ENCODE assay signal across 8 cellular contexts in the genomic region with DNA sequence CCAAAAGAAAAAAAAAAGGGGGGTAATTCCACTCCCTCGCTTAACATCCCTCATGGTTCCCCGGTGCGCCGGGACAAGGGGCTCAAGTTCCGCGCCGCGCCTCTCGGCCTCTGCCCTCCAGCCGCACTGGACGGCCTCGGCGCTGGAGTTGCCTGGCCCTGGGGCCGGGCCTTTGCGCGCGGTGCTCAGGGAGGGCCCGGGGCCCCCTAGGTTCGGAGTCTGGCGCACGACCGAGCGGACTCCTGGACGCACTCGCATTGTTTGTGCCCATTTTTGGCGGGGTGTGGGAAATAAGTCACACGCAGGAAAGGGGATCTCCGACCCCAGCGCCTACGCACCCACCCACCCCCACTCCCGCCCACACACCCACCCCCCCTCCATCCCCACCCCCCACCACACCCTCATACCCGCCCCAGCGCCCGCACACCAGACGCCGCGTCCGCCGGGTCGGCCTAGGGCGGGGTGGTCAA. TPM values are rescaled to one million over a fixed set of nuclear protein-coding genes. Genes with fewer than 3 reads are reported as not detected.
A peak's percentile ranks its signal among the peaks of the same experiment; 100 is the strongest.
DNase-seq lines count a peak whose midpoint lies in the region; ATAC-seq, FAIRE-seq and TF ChIP-seq lines count a peak whose summit lies in the region.

No MANE protein-coding gene starts in this region.

- peak; percentile 24 for ATAC-seq in HG02840 (IDR thresholded peaks at IDR 0.05; ENCODE audit: low FRiP score, unreplicated experiment)
- ATAC-seq in stimulated activated naive CD8-positive, alpha-beta T cell treated with anti-CD3 and anti-CD28 coated beads, Interleukin-15, Interleukin-2, amounts not matched to agents 100 U/mL and 50 U/mL, for 24 hours = peak; percentile 47

- H3K36me3 ChIP-seq in NT2/D1 (ENCODE audit: insufficient read depth, insufficient read length, low read length) (peaks cover 86% of the 10 kb centered on the region), brain microvascular endothelial cell (replicated peaks) (peaks cover 64% of the 10 kb centered on the region), kidney (ENCODE audit: control insufficient read depth in 1 of 2, insufficient read depth in 2 of 2, low read length in 2 of 2) (peaks cover 34 to 54% of the 10 kb centered on the region in 2 donors)

- DNase-seq in 8988T (peak; percentile 78), GM12891 (ENCODE audit: insufficient read length, low spot score) (peak; percentile 71), NT2/D1 (ENCODE audit: low read depth, low spot score) (no peak), brain microvascular endothelial cell (no peak), kidney (peak; percentile 83), NCI-H2029 treated with DMSO at 0.1 percent for 48 hours (lab: John Stamatoyannopoulos, UW) (no peak)
- peak; percentile 56 for DNase-seq in stimulated activated naive CD8-positive, alpha-beta T cell treated with anti-CD3 and anti-CD28 coated beads, Interleukin-15, Interleukin-2, amounts not matched to agents 100 U/mL and 50 U/mL, for 24 hours

- peak overlapping the region; percentile 99 for H3K4me3 ChIP-seq in NT2/D1 (ENCODE audit: insufficient read length, low read depth)
- peak overlapping the region; percentile 100 for H3K4me3 ChIP-seq in brain microvascular endothelial cell (ENCODE audit: low read depth, low read length)
- H3K4me3 ChIP-seq in kidney (ENCODE audit: low read length in 2 of 2) = peak overlapping the region; percentile 76 to 99

- H3K9ac ChIP-seq in NT2/D1 (ENCODE audit: insufficient read length, low read depth) = peak overlapping the region; percentile 99
- peak overlapping the region; percentile 63 to 77 for H3K9ac ChIP-seq in kidney (ENCODE audit: low read length in 2 of 2)

- no peaks in the 10 kb centered on the region for H3K9me3 ChIP-seq in NT2/D1 (ENCODE audit: insufficient read depth, low read length)
- H3K9me3 ChIP-seq in kidney (ENCODE audit: control insufficient read depth in 1 of 2, low read length in 2 of 2) = no peaks in the 10 kb centered on the region

- in situ Hi-C loops in brain microvascular endothelial cell (cut with HindIII; ENCODE audit: low pct_ligation_motif_present, low sequenced_read_pairs) = no loop called here

- no peak for TF ChIP-seq CTCF in brain microvascular endothelial cell (IDR thresholded peaks at IDR 0.05; ENCODE audit: low read depth, low read length, missing control alignments)
- no peak for TF ChIP-seq CTCF in kidney (IDR thresholded peaks at IDR 0.05; ENCODE audit: borderline replicate concordance, extremely low read depth, insufficient read depth)

- FAIRE-seq in GM12891 (lab: Jason Lieb, UNC) = no peak
- FAIRE-seq in kidney (lab: Jason Lieb, UNC) = no peak

- peaks cover 25% of the 10 kb centered on the region for H3K4me1 ChIP-seq in NT2/D1 (ENCODE audit: insufficient read depth, insufficient read length)
- H3K4me1 ChIP-seq in kidney (ENCODE audit: control insufficient read depth in 1 of 2, insufficient read depth in 1 of 2, low read depth in 1 of 2, low read length in 2 of 2) = peaks cover 5 to 19% of the 10 kb centered on the region in 2 donors

- intact Hi-C loops in kidney (cut with DNase I) = no loop called here

- no peaks in the 10 kb centered on the region for H3K27me3 ChIP-seq in NT2/D1 (ENCODE audit: insufficient read depth, insufficient read length)
- no peaks in the 10 kb centered on the region for H3K27me3 ChIP-seq in brain microvascular endothelial cell (replicated peaks)

- H3K27ac ChIP-seq in brain microvascular endothelial cell (peak overlapping the region; percentile 99), kidney (ENCODE audit: low read depth in 2 of 2, low read length in 2 of 2) (peak overlapping the region in 1 of 2 donors; percentile 96)

- TF ChIP-seq POLR2A in GM12891 (IDR thresholded peaks at IDR 0.05; ENCODE audit: low read depth, low read length) = no peak

TF ChIP-seq in GM12891, 5 proteins besides CTCF, POLR2A, EP300 and RAD21:
- TF ChIP-seq SPI1 (IDR thresholded peaks at IDR 0.05; ENCODE audit: low read depth, low read length) = no peak
- TF ChIP-seq TAF1 (IDR thresholded peaks at IDR 0.05; ENCODE audit: low read depth, low read length) = peak; percentile 42; the same call in 1 of the 2 replicates

RNA-seq across cellular contexts. Expression of a gene that starts 0.4 kb away (rescaled TPM):
- polyA plus RNA-seq in GM12891 (2012; ENCODE audit: low read depth, missing spikeins) = 18.4 TPM
- total RNA-seq in kidney = 32.7 TPM
- polyA plus RNA-seq in kidney (ENCODE audit: insufficient read depth, low read depth, low replicate concordance) = 24.6 TPM

RNA-seq across cellular contexts. Expression of a gene that starts 0.5 kb away (rescaled TPM):
- polyA plus RNA-seq in GM12891 (2012; ENCODE audit: low read depth, missing spikeins) = 4,358 TPM
- total RNA-seq in kidney = 1,502 TPM
- polyA plus RNA-seq in kidney (ENCODE audit: insufficient read depth, low read depth, low replicate concordance) = 2,097 TPM

RNA-seq across cellular contexts. Expression of a gene that starts 8.7 kb away (rescaled TPM):
- polyA plus RNA-seq in GM12891 (2012; ENCODE audit: low read depth, missing spikeins) = 30.5 TPM
- total RNA-seq in kidney = 45.0 TPM
- 165 TPM for polyA plus RNA-seq in kidney (ENCODE audit: insufficient read depth, low read depth, low replicate concordance)

RNA-seq across cellular contexts. Expression of a gene that starts 8.8 kb away (rescaled TPM):
- 25.9 TPM for polyA plus RNA-seq in GM12891 (2012; ENCODE audit: low read depth, missing spikeins)
- total RNA-seq in kidney = 23.5 TPM
- polyA plus RNA-seq in kidney (ENCODE audit: insufficient read depth, low read depth, low replicate concordance) = 61.2 TPM

RNA-seq across cellular contexts. Expression of a gene that starts 11.6 kb away (rescaled TPM):
- 16.1 TPM for polyA plus RNA-seq in GM12891 (2012; ENCODE audit: low read depth, missing spikeins)
- 17.3 TPM for total RNA-seq in kidney
- polyA plus RNA-seq in kidney (ENCODE audit: insufficient read depth, low read depth, low replicate concordance) = 16.8 TPM

Comparison
In these comparisons a context has a peak if more than half of its experiments do, and no peak if none do; other contexts are left out.
1. DNase-seq: peak in 8988T (single experiment), GM12891 (single experiment), kidney (single experiment) and stimulated activated naive CD8-positive, alpha-beta T cell treated with anti-CD3 and anti-CD28 coated beads, Interleukin-15, Interleukin-2, amounts not matched to agents 100 U/mL and 50 U/mL, for 24 hours (single experiment); none in NT2/D1 (single experiment), brain microvascular endothelial cell (single experiment) and NCI-H2029 treated with DMSO at 0.1 percent for 48 hours (single experiment).
2. Peak in every context shown above with its lines, with median percentiles within 50 percentile points of each other: H3K4me3 ChIP-seq.